ENCODE assay signal across 1 cellular context in genomic region chr19:14440049-14440448, GRCh38.
A peak's percentile ranks its signal among the peaks of the same experiment; 100 is the strongest.
TF ChIP-seq lines count a peak whose summit lies in the region.

No MANE protein-coding gene starts in this region.

TF ChIP-seq in K562, 482 proteins besides CTCF, POLR2A, EP300 and RAD21 (continued from another document and continues in another):
- TF ChIP-seq, protein P1, sequence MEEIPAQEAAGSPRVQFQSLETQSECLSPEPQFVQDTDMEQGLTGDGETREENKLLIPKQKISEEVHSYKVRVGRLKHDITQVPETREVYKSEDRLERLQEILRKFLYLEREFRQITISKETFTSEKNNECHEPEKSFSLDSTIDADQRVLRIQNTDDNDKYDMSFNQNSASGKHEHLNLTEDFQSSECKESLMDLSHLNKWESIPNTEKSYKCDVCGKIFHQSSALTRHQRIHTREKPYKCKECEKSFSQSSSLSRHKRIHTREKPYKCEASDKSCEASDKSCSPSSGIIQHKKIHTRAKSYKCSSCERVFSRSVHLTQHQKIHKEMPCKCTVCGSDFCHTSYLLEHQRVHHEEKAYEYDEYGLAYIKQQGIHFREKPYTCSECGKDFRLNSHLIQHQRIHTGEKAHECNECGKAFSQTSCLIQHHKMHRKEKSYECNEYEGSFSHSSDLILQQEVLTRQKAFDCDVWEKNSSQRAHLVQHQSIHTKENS (CRISPR knock-in tag; IDR thresholded peaks at IDR 0.05): no peak
- TF ChIP-seq POLR2AphosphoS5 (IDR thresholded peaks at IDR 0.05; ENCODE audit: control insufficient read depth, insufficient read depth, low read depth, low read length): peak; percentile 34; the same call in 1 of the 2 replicates
- peak; percentile 68 to 78; a peak in 3 of 4 replicates for TF ChIP-seq MAZ (CRISPR knock-in tag; conservative IDR thresholded peaks at IDR 0.05 in 1 of 2, IDR thresholded peaks at IDR 0.05 in 1 of 2)
- TF ChIP-seq TEAD1 (CRISPR knock-in tag; IDR thresholded peaks at IDR 0.05): peak; percentile 15 to 60; a peak in 2 of 4 replicates
- TF ChIP-seq XRCC5 (IDR thresholded peaks at IDR 0.05; ENCODE audit: low read depth, low read length): peak; percentile 65; the same call in 1 of the 2 replicates
- peak; percentile 71; the same call in 1 of the 2 replicates for TF ChIP-seq ZBTB7A (IDR thresholded peaks at IDR 0.05; ENCODE audit: borderline replicate concordance, control insufficient read depth, low read depth, low read length)
- no peak for TF ChIP-seq BDP1 (IDR thresholded peaks at IDR 0.05; ENCODE audit: insufficient read depth, insufficient read length)
- TF ChIP-seq PHF8 (IDR thresholded peaks at IDR 0.05; ENCODE audit: borderline replicate concordance, low read length): peak; percentile 53; the same call in 1 of the 2 replicates
- peak; percentile 51 for TF ChIP-seq CXXC5 (CRISPR knock-in tag; IDR thresholded peaks at IDR 0.05)
- no peak for TF ChIP-seq ZNF280A (IDR thresholded peaks at IDR 0.05; ENCODE audit: low read depth, partially characterized antibody)
- 0 out of 4 replicates have a peak, but pooled peaks of 1 of the 2 experiments have one; percentile 24 for TF ChIP-seq HDAC1 (IDR thresholded peaks at IDR 0.05)
- peak; percentile 100 for TF ChIP-seq SPI1 (IDR thresholded peaks at IDR 0.05; ENCODE audit: borderline replicate concordance, low read depth, low read length)
- TF ChIP-seq POLR2B (IDR thresholded peaks at IDR 0.05; ENCODE audit: low read depth, partially characterized antibody): peak; percentile 27
- TF ChIP-seq TEAD2 (tag; IDR thresholded peaks at IDR 0.05): no peak
- TF ChIP-seq GMEB1 (CRISPR knock-in tag; IDR thresholded peaks at IDR 0.05): no peak
- TF ChIP-seq ZNF551 (CRISPR knock-in tag; IDR thresholded peaks at IDR 0.05): no peak
- TF ChIP-seq ELK3 (CRISPR knock-in tag; IDR thresholded peaks at IDR 0.05): no peak
- no peak for TF ChIP-seq SAFB2 (IDR thresholded peaks at IDR 0.05; ENCODE audit: borderline replicate concordance, low read depth, low read length, severe bottlenecking)
- TF ChIP-seq ZNF408 (CRISPR knock-in tag; IDR thresholded peaks at IDR 0.05; ENCODE audit: low read depth): no peak
- TF ChIP-seq NCOR1 (IDR thresholded peaks at IDR 0.05): no peak
- TF ChIP-seq HSF4 (CRISPR knock-in tag; IDR thresholded peaks at IDR 0.05; ENCODE audit: borderline replicate concordance): 0 out of 2 replicates have a peak, but pooled peaks have one; percentile 62
- TF ChIP-seq PATZ1 (CRISPR knock-in tag; IDR thresholded peaks at IDR 0.05; ENCODE audit: borderline replicate concordance): no peak
- TF ChIP-seq ZNF395 (CRISPR knock-in tag; IDR thresholded peaks at IDR 0.05): peak; percentile 73
- TF ChIP-seq, protein P2, sequence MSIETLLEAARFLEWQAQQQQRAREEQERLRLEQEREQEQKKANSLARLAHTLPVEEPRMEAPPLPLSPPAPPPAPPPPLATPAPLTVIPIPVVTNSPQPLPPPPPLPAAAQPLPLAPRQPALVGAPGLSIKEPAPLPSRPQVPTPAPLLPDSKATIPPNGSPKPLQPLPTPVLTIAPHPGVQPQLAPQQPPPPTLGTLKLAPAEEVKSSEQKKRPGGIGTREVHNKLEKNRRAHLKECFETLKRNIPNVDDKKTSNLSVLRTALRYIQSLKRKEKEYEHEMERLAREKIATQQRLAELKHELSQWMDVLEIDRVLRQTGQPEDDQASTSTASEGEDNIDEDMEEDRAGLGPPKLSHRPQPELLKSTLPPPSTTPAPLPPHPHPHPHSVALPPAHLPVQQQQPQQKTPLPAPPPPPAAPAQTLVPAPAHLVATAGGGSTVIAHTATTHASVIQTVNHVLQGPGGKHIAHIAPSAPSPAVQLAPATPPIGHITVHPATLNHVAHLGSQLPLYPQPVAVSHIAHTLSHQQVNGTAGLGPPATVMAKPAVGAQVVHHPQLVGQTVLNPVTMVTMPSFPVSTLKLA (conservative IDR thresholded peaks at IDR 0.05): peak in 1 of 2 experiments; percentile 39; a peak in 1 of 4 replicates
- TF ChIP-seq, protein P3, sequence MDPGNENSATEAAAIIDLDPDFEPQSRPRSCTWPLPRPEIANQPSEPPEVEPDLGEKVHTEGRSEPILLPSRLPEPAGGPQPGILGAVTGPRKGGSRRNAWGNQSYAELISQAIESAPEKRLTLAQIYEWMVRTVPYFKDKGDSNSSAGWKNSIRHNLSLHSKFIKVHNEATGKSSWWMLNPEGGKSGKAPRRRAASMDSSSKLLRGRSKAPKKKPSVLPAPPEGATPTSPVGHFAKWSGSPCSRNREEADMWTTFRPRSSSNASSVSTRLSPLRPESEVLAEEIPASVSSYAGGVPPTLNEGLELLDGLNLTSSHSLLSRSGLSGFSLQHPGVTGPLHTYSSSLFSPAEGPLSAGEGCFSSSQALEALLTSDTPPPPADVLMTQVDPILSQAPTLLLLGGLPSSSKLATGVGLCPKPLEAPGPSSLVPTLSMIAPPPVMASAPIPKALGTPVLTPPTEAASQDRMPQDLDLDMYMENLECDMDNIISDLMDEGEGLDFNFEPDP (CRISPR knock-in tag; IDR thresholded peaks at IDR 0.05): no peak
- TF ChIP-seq SMARCE1 (IDR thresholded peaks at IDR 0.05): peak; percentile 58; the same call in 1 of the 2 replicates
- no peak for TF ChIP-seq PTRF (tag; IDR thresholded peaks at IDR 0.05)
- TF ChIP-seq ZNF444 (CRISPR knock-in tag; IDR thresholded peaks at IDR 0.05): no peak
- TF ChIP-seq ZC3H11A (IDR thresholded peaks at IDR 0.05; ENCODE audit: low read depth, low read length): no peak
- peak; percentile 43 for TF ChIP-seq PHF20 (IDR thresholded peaks at IDR 0.05; ENCODE audit: partially characterized antibody)
- TF ChIP-seq MYC (IDR thresholded peaks at IDR 0.05; ENCODE audit: low read depth, low read length): 0 out of 2 replicates have a peak, but pooled peaks have one; percentile 28
- TF ChIP-seq MYC (CRISPR knock-in tag; IDR thresholded peaks at IDR 0.05; ENCODE audit: borderline replicate concordance, low read depth): no peak
- no peak for TF ChIP-seq CBX8 (IDR thresholded peaks at IDR 0.05; ENCODE audit: borderline replicate concordance, extremely low read depth, low read depth, low read length, poor library complexity, severe bottlenecking)
- TF ChIP-seq NCOA6 (IDR thresholded peaks at IDR 0.05): no peak
- no peak for TF ChIP-seq HMG20A (CRISPR knock-in tag; conservative IDR thresholded peaks at IDR 0.05)
- TF ChIP-seq HNRNPK (IDR thresholded peaks at IDR 0.05; ENCODE audit: low read depth, low read length, poor library complexity, severe bottlenecking): no peak
- peak; percentile 52 for TF ChIP-seq RBM39 (optimal IDR thresholded peaks at IDR 0.05; ENCODE audit: low read depth, low read length)
- no peak for TF ChIP-seq MCM7 (IDR thresholded peaks at IDR 0.05)
- TF ChIP-seq GABPA (tag; conservative IDR thresholded peaks at IDR 0.05; ENCODE audit: low read depth): peak; percentile 80
- TF ChIP-seq ID3 (CRISPR knock-in tag; IDR thresholded peaks at IDR 0.05): no peak
- peak; percentile 62; the same call in 1 of the 2 replicates for TF ChIP-seq ID3 (tag; IDR thresholded peaks at IDR 0.05)
- peak; percentile 72; the same call in 1 of the 2 replicates for TF ChIP-seq ZNF644 (tag; IDR thresholded peaks at IDR 0.05; ENCODE audit: low read depth)
- TF ChIP-seq, protein P4, sequence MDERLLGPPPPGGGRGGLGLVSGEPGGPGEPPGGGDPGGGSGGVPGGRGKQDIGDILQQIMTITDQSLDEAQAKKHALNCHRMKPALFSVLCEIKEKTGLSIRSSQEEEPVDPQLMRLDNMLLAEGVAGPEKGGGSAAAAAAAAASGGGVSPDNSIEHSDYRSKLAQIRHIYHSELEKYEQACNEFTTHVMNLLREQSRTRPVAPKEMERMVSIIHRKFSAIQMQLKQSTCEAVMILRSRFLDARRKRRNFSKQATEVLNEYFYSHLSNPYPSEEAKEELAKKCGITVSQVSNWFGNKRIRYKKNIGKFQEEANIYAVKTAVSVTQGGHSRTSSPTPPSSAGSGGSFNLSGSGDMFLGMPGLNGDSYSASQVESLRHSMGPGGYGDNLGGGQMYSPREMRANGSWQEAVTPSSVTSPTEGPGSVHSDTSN (CRISPR knock-in tag; IDR thresholded peaks at IDR 0.05; ENCODE audit: low read depth): no peak
- TF ChIP-seq, protein P4 (tag; conservative IDR thresholded peaks at IDR 0.05; ENCODE audit: low read depth): no peak
- TF ChIP-seq FOXK1 (CRISPR knock-in tag; IDR thresholded peaks at IDR 0.05; ENCODE audit: borderline replicate concordance): 0 out of 2 replicates have a peak, but pooled peaks have one; percentile 37
- TF ChIP-seq ZNF316 (IDR thresholded peaks at IDR 0.05): no peak
- TF ChIP-seq SMAD4 (CRISPR knock-in tag; conservative IDR thresholded peaks at IDR 0.05): peak; percentile 57
- no peak for TF ChIP-seq MXI1 (IDR thresholded peaks at IDR 0.05; ENCODE audit: low read depth, low read length)
- TF ChIP-seq HMGN3 (IDR thresholded peaks at IDR 0.05; ENCODE audit: borderline replicate concordance, extremely low read depth, insufficient read length, low read depth, low read length): peak; percentile 48
- no peak for TF ChIP-seq ARID2 (IDR thresholded peaks at IDR 0.05)
- no peak for TF ChIP-seq ILF3 (IDR thresholded peaks at IDR 0.05; ENCODE audit: borderline replicate concordance)
- TF ChIP-seq, protein P5, sequence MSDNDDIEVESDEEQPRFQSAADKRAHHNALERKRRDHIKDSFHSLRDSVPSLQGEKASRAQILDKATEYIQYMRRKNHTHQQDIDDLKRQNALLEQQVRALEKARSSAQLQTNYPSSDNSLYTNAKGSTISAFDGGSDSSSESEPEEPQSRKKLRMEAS (CRISPR knock-in tag; IDR thresholded peaks at IDR 0.05): peak; percentile 54; the same call in 1 of the 2 replicates
- TF ChIP-seq HIVEP1 (CRISPR knock-in tag; IDR thresholded peaks at IDR 0.05): 0 out of 2 replicates have a peak, but pooled peaks have one; percentile 33
- no peak for TF ChIP-seq NELFE (IDR thresholded peaks at IDR 0.05; ENCODE audit: insufficient read depth, insufficient read length)
